ENCODE assay signal across 1 cellular context in genomic region chr1:180234369-180235076, GRCh38.
TF ChIP-seq lines count a peak whose summit lies in the region.

No MANE protein-coding gene starts in this region.

TF ChIP-seq in HepG2, 621 proteins besides CTCF, POLR2A, EP300 and RAD21 (continued from another document):
- peak; percentile 32 for TF ChIP-seq ZNF687 (CRISPR knock-in tag; IDR thresholded peaks at IDR 0.05)
